Comparison of ENCODE assay signal across 8 cellular contexts in genomic region chr17:7241047-7241733, GRCh38. TPM values are rescaled to one million over a fixed set of nuclear protein-coding genes. Genes with fewer than 3 reads are reported as not detected.
DNase-seq lines count a peak whose midpoint lies in the region; ATAC-seq and TF ChIP-seq lines count a peak whose summit lies in the region.

No MANE protein-coding gene starts in this region.

- peak overlapping the region; percentile 66 for H3K9ac ChIP-seq in DND-41 (ENCODE audit: low read depth, low read length)
- H3K9ac ChIP-seq in trophoblast cell (ENCODE audit: low read length) = peak overlapping the region; percentile 42

- H3K14ac ChIP-seq in trophoblast cell (ENCODE audit: low read length) = no peak overlapping the region

- H3K79me1 ChIP-seq in trophoblast cell (ENCODE audit: low read length) = peaks cover 27% of the 10 kb centered on the region

- H2AK5ac ChIP-seq in trophoblast cell (ENCODE audit: low read length) = peak overlapping the region; percentile 15

- H3K27ac ChIP-seq in DND-41 (ENCODE audit: low read length) (peak overlapping the region; percentile 94), trophoblast cell (ENCODE audit: low read depth, low read length) (peak overlapping the region; percentile 99)

- H3K36me3 ChIP-seq in DND-41 (ENCODE audit: insufficient read depth, low read length) (peaks cover 49% of the 10 kb centered on the region), trophoblast cell (ENCODE audit: control insufficient read depth in 1 of 2, insufficient read depth in 2 of 2, low read length in 2 of 2) (peaks cover 24 to 38% of the 10 kb centered on the region in 2 experiments)

- no peak overlapping the region for H3K18ac ChIP-seq in trophoblast cell (ENCODE audit: low read length)

- H3K23ac ChIP-seq in trophoblast cell (ENCODE audit: low read length) = no peak overlapping the region

- H2BK12ac ChIP-seq in trophoblast cell (ENCODE audit: low read length) = no peak overlapping the region

- H4K12ac ChIP-seq in trophoblast cell (ENCODE audit: low read depth, low read length) = no peak overlapping the region

- H3K27me3 ChIP-seq in DND-41 (ENCODE audit: insufficient read depth, low read length, poor library complexity) (no peaks in the 10 kb centered on the region), trophoblast cell (ENCODE audit: insufficient read depth, low read length) (no peaks in the 10 kb centered on the region)

- peak overlapping the region; percentile 53 for H4K91ac ChIP-seq in trophoblast cell (ENCODE audit: low read depth, low read length)

- peaks cover 20% of the 10 kb centered on the region for H4K20me1 ChIP-seq in DND-41 (ENCODE audit: insufficient read depth, low read length)

- H3K4ac ChIP-seq in trophoblast cell (ENCODE audit: low read depth, low read length) = peak overlapping the region; percentile 57

- H4K8ac ChIP-seq in trophoblast cell (ENCODE audit: low read depth, low read length) = no peak overlapping the region

- H3K4me1 ChIP-seq in DND-41 (ENCODE audit: insufficient read depth, low read length) (peaks cover 49% of the 10 kb centered on the region), trophoblast cell (ENCODE audit: control insufficient read depth in 1 of 2, insufficient read depth in 2 of 2, low read length in 2 of 2) (peaks cover 12 to 14% of the 10 kb centered on the region in 2 experiments)

- H3K4me3 ChIP-seq in DND-41 (ENCODE audit: low read depth in 1 of 2, low read length in 2 of 2) (peak overlapping the region; percentile 68 to 87), epithelial cell of proximal tubule (ENCODE audit: low read depth, low read length) (peak overlapping the region; percentile 82), trophoblast cell (ENCODE audit: low read depth, low read length) (peak overlapping the region; percentile 94)

- no CpG with 5 or more reads among the region's 10 CpGs for WGBS in trophoblast cell (ENCODE audit: extremely low coverage, insufficient coverage, insufficient read length)

- no peak overlapping the region for H2BK120ac ChIP-seq in trophoblast cell (ENCODE audit: insufficient read depth, low read length, poor library complexity)

- DNase-seq in DND-41 (no peak), OCI-M1 (lab: John Stamatoyannopoulos, UW) (peak; percentile 61), epithelial cell of proximal tubule (ENCODE audit: low read depth) (no peak), trophoblast cell (no peak), SHP77 (lab: John Stamatoyannopoulos, UW) (no peak), SIG-M5 (lab: John Stamatoyannopoulos, UW) (no peak), NCI-H1105 (lab: John Stamatoyannopoulos, UW) (no peak)

- peak overlapping the region; percentile 75 for H2AFZ ChIP-seq in DND-41 (ENCODE audit: low read depth, low read length)
- no peak overlapping the region for H2AFZ ChIP-seq in trophoblast cell (ENCODE audit: insufficient read depth, low read length, poor library complexity)

- H2BK5ac ChIP-seq in trophoblast cell (ENCODE audit: low read depth, low read length, poor library complexity) = peak overlapping the region; percentile 29

- H3K4me2 ChIP-seq in DND-41 (ENCODE audit: insufficient read depth, low read length) = peak overlapping the region; percentile 72
- H3K4me2 ChIP-seq in trophoblast cell (ENCODE audit: low read length) = peak overlapping the region; percentile 92

- H3K9me3 ChIP-seq in DND-41 (ENCODE audit: insufficient read depth, low read length, severe bottlenecking) (no peaks in the 10 kb centered on the region), trophoblast cell (ENCODE audit: insufficient read depth, low read depth, low read length) (peaks cover 2% of the 10 kb centered on the region)

- no peak for ATAC-seq in DND-41 (ENCODE audit: insufficient read depth, low read depth)
- no peak for ATAC-seq in HG02678 (IDR thresholded peaks at IDR 0.05; ENCODE audit: unreplicated experiment)

- no peak for TF ChIP-seq CTCF in DND-41 (IDR thresholded peaks at IDR 0.05; ENCODE audit: borderline replicate concordance, extremely low read depth, low read length, poor library complexity, severe bottlenecking)
- no peak for TF ChIP-seq CTCF in epithelial cell of proximal tubule (conservative IDR thresholded peaks at IDR 0.05; ENCODE audit: low read depth, low read length)

- peaks cover 60% of the 10 kb centered on the region for H3K79me2 ChIP-seq in DND-41 (ENCODE audit: insufficient read depth, low read length)
- peaks cover 23% of the 10 kb centered on the region for H3K79me2 ChIP-seq in trophoblast cell (ENCODE audit: control insufficient read depth, insufficient read depth, low read length, poor library complexity)

RNA-seq across cellular contexts. Expression of gene GABARAP, which starts 1.1 kb away (rescaled TPM):
- total RNA-seq in epithelial cell of proximal tubule = 298 and 570 TPM in 2 replicates
- polyA plus RNA-seq in trophoblast cell (2013) = 1,014 and 1,021 TPM in 2 replicates

RNA-seq across cellular contexts. Expression of gene PHF23, which starts 1.9 kb away (rescaled TPM):
- 27.1 and 42.8 TPM in 2 replicates for total RNA-seq in epithelial cell of proximal tubule
- polyA plus RNA-seq in trophoblast cell (2013) = 127 and 128 TPM in 2 replicates

RNA-seq across cellular contexts. Expression of gene DVL2, which starts 6.9 kb away (rescaled TPM):
- total RNA-seq in epithelial cell of proximal tubule = 46.5 and 68.0 TPM in 2 replicates
- polyA plus RNA-seq in trophoblast cell (2013) = 34.2 and 34.4 TPM in 2 replicates

RNA-seq across cellular contexts. Expression of gene CTDNEP1, which starts 10.3 kb away (rescaled TPM):
- total RNA-seq in epithelial cell of proximal tubule = 36.4 and 58.5 TPM in 2 replicates
- 137 and 140 TPM in 2 replicates for polyA plus RNA-seq in trophoblast cell (2013)

RNA-seq across cellular contexts. Expression of gene ELP5, which starts 10.8 kb away (rescaled TPM):
- total RNA-seq in epithelial cell of proximal tubule = 37.0 and 54.8 TPM in 2 replicates
- 47.1 and 48.7 TPM in 2 replicates for polyA plus RNA-seq in trophoblast cell (2013)
